Comparison of ENCODE assay signal across 9 cellular contexts in the genomic region with DNA sequence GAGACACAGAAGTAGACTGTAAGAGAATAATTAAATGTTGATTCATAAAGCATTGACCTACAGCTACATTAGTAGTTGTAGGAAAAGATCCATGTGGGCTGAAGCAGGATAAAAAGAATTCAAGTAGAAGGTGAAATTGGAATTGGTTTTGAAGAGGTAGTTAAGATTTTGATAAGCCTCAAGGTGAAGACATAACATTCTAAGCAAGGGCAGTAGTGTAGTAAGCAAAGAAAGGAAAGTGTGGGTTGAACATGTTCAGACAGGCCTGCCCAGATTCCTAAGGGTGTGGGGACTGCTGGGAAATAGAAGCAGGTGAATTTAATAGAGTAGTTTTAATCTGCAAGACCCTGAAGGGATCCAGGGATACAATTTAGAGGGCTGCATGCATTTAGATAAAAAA. TPM values are rescaled to one million over a fixed set of nuclear protein-coding genes. Genes with fewer than 3 reads are reported as not detected.
DNase-seq lines count a peak whose midpoint lies in the region; FAIRE-seq and TF ChIP-seq lines count a peak whose summit lies in the region.
"Had no signal": no experiment of that assay in that cellular context is flagged by ENCODE, and none has a peak within 500 bp of the region (broad histone marks: within the 10 kb centered on the region; RNA-seq: fewer than 3 reads in every experiment).

No MANE protein-coding gene starts in this region.

- DNase-seq in GM12891 (ENCODE audit: insufficient read length, low spot score) = no peak
- DNase-seq in NCI-H146 (lab: John Stamatoyannopoulos, UW) = peak; percentile 26
- no peak for DNase-seq in chondrocyte (ENCODE audit: low spot score)
- DNase-seq in nephron progenitor cell = no peak
- DNase-seq in NOMO-1 treated with dmso at 0.1 percent for 144 hours (lab: John Stamatoyannopoulos, UW; ENCODE audit: unreplicated experiment) = no peak
- no peak for DNase-seq in D721Med (ENCODE audit: insufficient read length, low spot score)
- DNase-seq in adrenal gland = no peak
- DNase-seq in MV-4-11 (lab: John Stamatoyannopoulos, UW) = no peak

- peaks cover 48 to 81% of the 10 kb centered on the region in 2 donors for H3K4me1 ChIP-seq in adrenal gland (replicated peaks in 1 of 2)

- H3K4me3 ChIP-seq in adrenal gland = no peak overlapping the region

- peak; percentile 43; the same call in 1 of the 2 replicates for TF ChIP-seq POLR2A in GM12891 (IDR thresholded peaks at IDR 0.05; ENCODE audit: low read depth, low read length)
- TF ChIP-seq POLR2A in adrenal gland (IDR thresholded peaks at IDR 0.05) = no peak

- no peaks in the 10 kb centered on the region for H3K9me3 ChIP-seq in adrenal gland (replicated peaks in 1 of 3)

- H3K27me3 ChIP-seq in adrenal gland = no peaks in the 10 kb centered on the region

- intact Hi-C loops in adrenal gland (cut with DNase I) = no loop called here

- TF ChIP-seq CTCF in chondrocyte (IDR thresholded peaks at IDR 0.05) (no peak), nephron progenitor cell (IDR thresholded peaks at IDR 0.05) (no peak), D721Med (IDR thresholded peaks at IDR 0.05; ENCODE audit: insufficient read depth, missing control alignments) (no peak), adrenal gland (IDR thresholded peaks at IDR 0.05) (no peak)

- H3K36me3 Mint-ChIP-seq in chondrocyte (ENCODE audit: low read depth) = no peaks in the 10 kb centered on the region
- peaks cover 11% of the 10 kb centered on the region for H3K36me3 Mint-ChIP-seq in nephron progenitor cell (ENCODE audit: low read depth)

- H3K27me3 Mint-ChIP-seq in chondrocyte (ENCODE audit: low read depth) = no peaks in the 10 kb centered on the region
- no peaks in the 10 kb centered on the region for H3K27me3 Mint-ChIP-seq in nephron progenitor cell (ENCODE audit: low read depth, poor library complexity)

- H3K27ac Mint-ChIP-seq in chondrocyte (ENCODE audit: unreplicated experiment) (peak overlapping the region; percentile 81), nephron progenitor cell (peak overlapping the region; percentile 24)

- FAIRE-seq in GM12891 (lab: Jason Lieb, UNC) = peak; percentile 59
- no peak for FAIRE-seq in D721Med (lab: Jason Lieb, UNC)

- H3K36me3 ChIP-seq in adrenal gland (replicated peaks in 1 of 2) = no peaks in the 10 kb centered on the region

- H3K4me3 Mint-ChIP-seq in chondrocyte (ENCODE audit: unreplicated experiment) (no peak overlapping the region), nephron progenitor cell (no peak overlapping the region)

- H3K27ac ChIP-seq in adrenal gland = peak overlapping the region in 2 of 5 donors; percentile 29 to 45
- H3K27ac ChIP-seq: parathyroid adenoma had no signal

- no peaks in the 10 kb centered on the region for H3K9me3 Mint-ChIP-seq in chondrocyte (ENCODE audit: low read depth)
- no peaks in the 10 kb centered on the region for H3K9me3 Mint-ChIP-seq in nephron progenitor cell

- H3K4me1 Mint-ChIP-seq in chondrocyte (ENCODE audit: low read depth) (peaks cover 81% of the 10 kb centered on the region), nephron progenitor cell (peaks cover 46% of the 10 kb centered on the region)

TF ChIP-seq in GM12891, 5 proteins besides CTCF, POLR2A, EP300 and RAD21:
- TF ChIP-seq SPI1 (IDR thresholded peaks at IDR 0.05; ENCODE audit: low read depth, low read length) (no peak), TAF1 (IDR thresholded peaks at IDR 0.05; ENCODE audit: low read depth, low read length) (no peak), PAX5 (IDR thresholded peaks at IDR 0.05; ENCODE audit: insufficient read depth, low read length, severe bottlenecking) (no peak), POLR2AphosphoS5 (IDR thresholded peaks at IDR 0.05; ENCODE audit: low read depth, low read length) (no peak), POU2F2 (IDR thresholded peaks at IDR 0.05; ENCODE audit: low read depth, low read length) (no peak)
TF ChIP-seq in GM12891: peak in this region for 0.

RNA-seq across cellular contexts. Expression of a gene that starts 19.0 kb away (rescaled TPM):
- 17.2 TPM for polyA plus RNA-seq in GM12891 (2012; ENCODE audit: low read depth, missing spikeins)
- 49.3 to 54.9 TPM (median 54.1 TPM) in 3 replicates for total RNA-seq in chondrocyte
- 10 to 100 TPM; 35.9 to 68.8 (median 49.4) TPM for total RNA-seq in adrenal gland
- polyA plus RNA-seq in adrenal gland = 10 to 100 TPM; 10.8 to 59.4 (median 18.8) TPM
